Comparison of ENCODE assay signal across 1 cellular context in the genomic region with DNA sequence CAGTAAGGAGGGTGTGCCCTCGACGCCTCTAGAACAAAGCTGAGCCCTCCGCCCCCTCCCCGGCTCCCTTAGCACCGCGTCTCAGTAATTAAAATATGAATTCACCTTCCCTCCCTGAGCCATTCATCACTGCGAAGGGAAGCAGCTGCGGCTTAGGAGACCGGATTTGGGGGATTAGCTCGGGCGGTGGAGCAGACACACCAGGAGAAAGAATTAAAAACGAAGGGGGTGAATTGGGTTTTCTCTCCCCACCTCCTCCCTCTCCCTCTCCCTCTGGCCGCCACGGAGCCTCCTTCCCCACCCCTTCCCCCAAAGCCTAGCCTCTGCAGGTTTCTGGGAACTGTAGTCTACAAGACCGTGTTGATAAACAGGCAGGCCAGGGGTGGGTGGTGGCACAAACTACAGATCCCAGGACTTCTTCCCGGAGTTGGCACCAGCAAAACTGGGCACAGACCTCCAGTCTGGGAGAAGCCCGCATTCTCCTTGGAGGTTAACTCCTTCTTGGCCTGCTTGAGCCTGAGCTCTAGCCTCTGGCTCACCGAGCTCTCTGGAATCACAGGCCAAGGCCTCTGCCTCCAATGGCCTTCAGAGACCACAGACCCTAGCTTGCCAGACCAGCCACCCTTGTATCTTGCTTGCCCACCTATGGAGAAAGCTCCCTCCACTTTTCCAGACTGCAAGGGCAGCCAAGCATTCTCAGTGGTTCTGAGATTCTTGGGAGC.
A peak's percentile ranks its signal among the peaks of the same experiment; 100 is the strongest.
TF ChIP-seq lines count a peak whose summit lies in the region.

No MANE protein-coding gene starts in this region.

TF ChIP-seq in H1, 55 proteins besides CTCF, POLR2A, EP300 and RAD21:
- TF ChIP-seq TAF7 (optimal IDR thresholded peaks at IDR 0.05; ENCODE audit: borderline replicate concordance, low read depth, low read length) (peak; percentile 33), TCF12 (IDR thresholded peaks at IDR 0.05; ENCODE audit: low read depth, low read length) (peak; percentile 83; the same call in 1 of the 2 replicates), GTF2F1 (IDR thresholded peaks at IDR 0.05; ENCODE audit: borderline replicate concordance, low read depth, low read length) (no peak), EGR1 (IDR thresholded peaks at IDR 0.05; ENCODE audit: borderline replicate concordance, low read depth, low read length) (peak; percentile 30; the same call in 1 of the 2 replicates), TBP (IDR thresholded peaks at IDR 0.05; ENCODE audit: low read depth, low read length) (peak; percentile 40; the same call in 1 of the 2 replicates), PHF8 (conservative IDR thresholded peaks at IDR 0.05; ENCODE audit: low read depth, low read length) (no peak), SIRT6 (IDR thresholded peaks at IDR 0.05; ENCODE audit: low read length) (no peak), CBX8 (IDR thresholded peaks at IDR 0.05; ENCODE audit: borderline replicate concordance, low read depth, low read length) (no peak), EZH2 (IDR thresholded peaks at IDR 0.05; ENCODE audit: low read depth, low read length, severe bottlenecking) (no peak), TEAD4 (IDR thresholded peaks at IDR 0.05; ENCODE audit: low read depth, low read length) (no peak), RBBP5 (IDR thresholded peaks at IDR 0.05; ENCODE audit: borderline replicate concordance, low read depth, low read length) (no peak), YY1 (IDR thresholded peaks at IDR 0.05; ENCODE audit: low read depth, low read length) (0 out of 2 replicates have a peak, but pooled peaks have one; percentile 5), KDM1A (IDR thresholded peaks at IDR 0.05; ENCODE audit: borderline replicate concordance, low read length) (peak; percentile 20; the same call in 1 of the 2 replicates), TAF1 (IDR thresholded peaks at IDR 0.05; ENCODE audit: low read depth, low read length) (no peak), SIN3A (conservative IDR thresholded peaks at IDR 0.05 in 1 of 2, IDR thresholded peaks at IDR 0.05 in 1 of 2; ENCODE audit: low read depth in 1 of 2, low read length in 2 of 2) (0 out of 4 replicates have a peak, but pooled peaks of 1 of the 2 experiments have one; percentile 21), NANOG (IDR thresholded peaks at IDR 0.05; ENCODE audit: insufficient read depth, low read depth, low read length, poor library complexity, severe bottlenecking) (no peak), CHD2 (IDR thresholded peaks at IDR 0.05; ENCODE audit: low read length) (no peak), RFX5 (IDR thresholded peaks at IDR 0.05; ENCODE audit: borderline replicate concordance, low read depth, low read length) (no peak), CHD1 (IDR thresholded peaks at IDR 0.05; ENCODE audit: low read depth, low read length) (no peak), SIX5 (IDR thresholded peaks at IDR 0.05; ENCODE audit: low read depth, low read length) (peak; percentile 73), CEBPB (IDR thresholded peaks at IDR 0.05; ENCODE audit: low read depth, low read length) (no peak), KDM5A (IDR thresholded peaks at IDR 0.05; ENCODE audit: low read length) (no peak), JUND (IDR thresholded peaks at IDR 0.05; ENCODE audit: low read length) (no peak), GABPA (IDR thresholded peaks at IDR 0.05; ENCODE audit: borderline replicate concordance, insufficient read depth, low read length) (no peak), BACH1 (IDR thresholded peaks at IDR 0.05; ENCODE audit: low read length) (no peak), RNF2 (IDR thresholded peaks at IDR 0.05; ENCODE audit: borderline replicate concordance, low read depth, low read length, missing control alignments, poor library complexity, severe bottlenecking) (no peak), HDAC6 (IDR thresholded peaks at IDR 0.05; ENCODE audit: low read depth, low read length) (no peak), ZNF274 (IDR thresholded peaks at IDR 0.05; ENCODE audit: borderline replicate concordance, extremely low read depth, low read length) (no peak), RXRA (IDR thresholded peaks at IDR 0.05; ENCODE audit: insufficient read depth, low read depth, low read length) (no peak), FOSL1 (IDR thresholded peaks at IDR 0.05; ENCODE audit: insufficient read depth, low read depth, low read length) (no peak), SP1 (IDR thresholded peaks at IDR 0.05; ENCODE audit: low read depth, low read length) (peak; percentile 62), SP2 (IDR thresholded peaks at IDR 0.05; ENCODE audit: low read length) (no peak), CREB1 (IDR thresholded peaks at IDR 0.05) (no peak), CBX5 (IDR thresholded peaks at IDR 0.05; ENCODE audit: low read depth, low read length) (no peak), SAP30 (IDR thresholded peaks at IDR 0.05; ENCODE audit: insufficient read depth, insufficient replicate concordance, low read length) (no peak), POU5F1 (IDR thresholded peaks at IDR 0.05; ENCODE audit: low read depth, low read length) (no peak), SP4 (IDR thresholded peaks at IDR 0.05; ENCODE audit: low read length) (no peak; the same call in 1 of the 2 replicates), JUN (IDR thresholded peaks at IDR 0.05; ENCODE audit: low read depth, low read length) (no peak), HDAC2 (IDR thresholded peaks at IDR 0.05; ENCODE audit: borderline replicate concordance in 1 of 2, low read depth in 2 of 2, low read length in 2 of 2) (peak in 1 of 2 experiments; percentile 87; a peak in 2 of 4 replicates), ASH2L (IDR thresholded peaks at IDR 0.05; ENCODE audit: low read length) (peak; percentile 56), BRCA1 (IDR thresholded peaks at IDR 0.05; ENCODE audit: low read depth, low read length) (no peak), CTBP2 (IDR thresholded peaks at IDR 0.05; ENCODE audit: borderline replicate concordance, insufficient read depth, insufficient read length, low read length) (peak; percentile 69), MAFK (IDR thresholded peaks at IDR 0.05; ENCODE audit: low read depth, low read length) (no peak), KDM4A (IDR thresholded peaks at IDR 0.05; ENCODE audit: low read depth, low read length, severe bottlenecking) (no peak), BCL11A (IDR thresholded peaks at IDR 0.05; ENCODE audit: low read depth in 2 of 2, low read length in 2 of 2) (no peak), SUZ12 (IDR thresholded peaks at IDR 0.05; ENCODE audit: low read length) (no peak)
- TF ChIP-seq, protein P1, sequence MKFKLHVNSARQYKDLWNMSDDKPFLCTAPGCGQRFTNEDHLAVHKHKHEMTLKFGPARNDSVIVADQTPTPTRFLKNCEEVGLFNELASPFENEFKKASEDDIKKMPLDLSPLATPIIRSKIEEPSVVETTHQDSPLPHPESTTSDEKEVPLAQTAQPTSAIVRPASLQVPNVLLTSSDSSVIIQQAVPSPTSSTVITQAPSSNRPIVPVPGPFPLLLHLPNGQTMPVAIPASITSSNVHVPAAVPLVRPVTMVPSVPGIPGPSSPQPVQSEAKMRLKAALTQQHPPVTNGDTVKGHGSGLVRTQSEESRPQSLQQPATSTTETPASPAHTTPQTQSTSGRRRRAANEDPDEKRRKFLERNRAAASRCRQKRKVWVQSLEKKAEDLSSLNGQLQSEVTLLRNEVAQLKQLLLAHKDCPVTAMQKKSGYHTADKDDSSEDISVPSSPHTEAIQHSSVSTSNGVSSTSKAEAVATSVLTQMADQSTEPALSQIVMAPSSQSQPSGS (IDR thresholded peaks at IDR 0.05; ENCODE audit: low read length) = no peak
- TF ChIP-seq, protein P2, sequence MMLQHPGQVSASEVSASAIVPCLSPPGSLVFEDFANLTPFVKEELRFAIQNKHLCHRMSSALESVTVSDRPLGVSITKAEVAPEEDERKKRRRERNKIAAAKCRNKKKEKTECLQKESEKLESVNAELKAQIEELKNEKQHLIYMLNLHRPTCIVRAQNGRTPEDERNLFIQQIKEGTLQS (IDR thresholded peaks at IDR 0.05; ENCODE audit: insufficient read depth, low read depth, low read length) = no peak
- TF ChIP-seq, protein P3, sequence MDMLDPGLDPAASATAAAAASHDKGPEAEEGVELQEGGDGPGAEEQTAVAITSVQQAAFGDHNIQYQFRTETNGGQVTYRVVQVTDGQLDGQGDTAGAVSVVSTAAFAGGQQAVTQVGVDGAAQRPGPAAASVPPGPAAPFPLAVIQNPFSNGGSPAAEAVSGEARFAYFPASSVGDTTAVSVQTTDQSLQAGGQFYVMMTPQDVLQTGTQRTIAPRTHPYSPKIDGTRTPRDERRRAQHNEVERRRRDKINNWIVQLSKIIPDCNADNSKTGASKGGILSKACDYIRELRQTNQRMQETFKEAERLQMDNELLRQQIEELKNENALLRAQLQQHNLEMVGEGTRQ (IDR thresholded peaks at IDR 0.05; ENCODE audit: low read length) = no peak
- TF ChIP-seq, protein P4, sequence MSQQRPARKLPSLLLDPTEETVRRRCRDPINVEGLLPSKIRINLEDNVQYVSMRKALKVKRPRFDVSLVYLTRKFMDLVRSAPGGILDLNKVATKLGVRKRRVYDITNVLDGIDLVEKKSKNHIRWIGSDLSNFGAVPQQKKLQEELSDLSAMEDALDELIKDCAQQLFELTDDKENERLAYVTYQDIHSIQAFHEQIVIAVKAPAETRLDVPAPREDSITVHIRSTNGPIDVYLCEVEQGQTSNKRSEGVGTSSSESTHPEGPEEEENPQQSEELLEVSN (IDR thresholded peaks at IDR 0.05) = no peak
- TF ChIP-seq, protein P5, sequence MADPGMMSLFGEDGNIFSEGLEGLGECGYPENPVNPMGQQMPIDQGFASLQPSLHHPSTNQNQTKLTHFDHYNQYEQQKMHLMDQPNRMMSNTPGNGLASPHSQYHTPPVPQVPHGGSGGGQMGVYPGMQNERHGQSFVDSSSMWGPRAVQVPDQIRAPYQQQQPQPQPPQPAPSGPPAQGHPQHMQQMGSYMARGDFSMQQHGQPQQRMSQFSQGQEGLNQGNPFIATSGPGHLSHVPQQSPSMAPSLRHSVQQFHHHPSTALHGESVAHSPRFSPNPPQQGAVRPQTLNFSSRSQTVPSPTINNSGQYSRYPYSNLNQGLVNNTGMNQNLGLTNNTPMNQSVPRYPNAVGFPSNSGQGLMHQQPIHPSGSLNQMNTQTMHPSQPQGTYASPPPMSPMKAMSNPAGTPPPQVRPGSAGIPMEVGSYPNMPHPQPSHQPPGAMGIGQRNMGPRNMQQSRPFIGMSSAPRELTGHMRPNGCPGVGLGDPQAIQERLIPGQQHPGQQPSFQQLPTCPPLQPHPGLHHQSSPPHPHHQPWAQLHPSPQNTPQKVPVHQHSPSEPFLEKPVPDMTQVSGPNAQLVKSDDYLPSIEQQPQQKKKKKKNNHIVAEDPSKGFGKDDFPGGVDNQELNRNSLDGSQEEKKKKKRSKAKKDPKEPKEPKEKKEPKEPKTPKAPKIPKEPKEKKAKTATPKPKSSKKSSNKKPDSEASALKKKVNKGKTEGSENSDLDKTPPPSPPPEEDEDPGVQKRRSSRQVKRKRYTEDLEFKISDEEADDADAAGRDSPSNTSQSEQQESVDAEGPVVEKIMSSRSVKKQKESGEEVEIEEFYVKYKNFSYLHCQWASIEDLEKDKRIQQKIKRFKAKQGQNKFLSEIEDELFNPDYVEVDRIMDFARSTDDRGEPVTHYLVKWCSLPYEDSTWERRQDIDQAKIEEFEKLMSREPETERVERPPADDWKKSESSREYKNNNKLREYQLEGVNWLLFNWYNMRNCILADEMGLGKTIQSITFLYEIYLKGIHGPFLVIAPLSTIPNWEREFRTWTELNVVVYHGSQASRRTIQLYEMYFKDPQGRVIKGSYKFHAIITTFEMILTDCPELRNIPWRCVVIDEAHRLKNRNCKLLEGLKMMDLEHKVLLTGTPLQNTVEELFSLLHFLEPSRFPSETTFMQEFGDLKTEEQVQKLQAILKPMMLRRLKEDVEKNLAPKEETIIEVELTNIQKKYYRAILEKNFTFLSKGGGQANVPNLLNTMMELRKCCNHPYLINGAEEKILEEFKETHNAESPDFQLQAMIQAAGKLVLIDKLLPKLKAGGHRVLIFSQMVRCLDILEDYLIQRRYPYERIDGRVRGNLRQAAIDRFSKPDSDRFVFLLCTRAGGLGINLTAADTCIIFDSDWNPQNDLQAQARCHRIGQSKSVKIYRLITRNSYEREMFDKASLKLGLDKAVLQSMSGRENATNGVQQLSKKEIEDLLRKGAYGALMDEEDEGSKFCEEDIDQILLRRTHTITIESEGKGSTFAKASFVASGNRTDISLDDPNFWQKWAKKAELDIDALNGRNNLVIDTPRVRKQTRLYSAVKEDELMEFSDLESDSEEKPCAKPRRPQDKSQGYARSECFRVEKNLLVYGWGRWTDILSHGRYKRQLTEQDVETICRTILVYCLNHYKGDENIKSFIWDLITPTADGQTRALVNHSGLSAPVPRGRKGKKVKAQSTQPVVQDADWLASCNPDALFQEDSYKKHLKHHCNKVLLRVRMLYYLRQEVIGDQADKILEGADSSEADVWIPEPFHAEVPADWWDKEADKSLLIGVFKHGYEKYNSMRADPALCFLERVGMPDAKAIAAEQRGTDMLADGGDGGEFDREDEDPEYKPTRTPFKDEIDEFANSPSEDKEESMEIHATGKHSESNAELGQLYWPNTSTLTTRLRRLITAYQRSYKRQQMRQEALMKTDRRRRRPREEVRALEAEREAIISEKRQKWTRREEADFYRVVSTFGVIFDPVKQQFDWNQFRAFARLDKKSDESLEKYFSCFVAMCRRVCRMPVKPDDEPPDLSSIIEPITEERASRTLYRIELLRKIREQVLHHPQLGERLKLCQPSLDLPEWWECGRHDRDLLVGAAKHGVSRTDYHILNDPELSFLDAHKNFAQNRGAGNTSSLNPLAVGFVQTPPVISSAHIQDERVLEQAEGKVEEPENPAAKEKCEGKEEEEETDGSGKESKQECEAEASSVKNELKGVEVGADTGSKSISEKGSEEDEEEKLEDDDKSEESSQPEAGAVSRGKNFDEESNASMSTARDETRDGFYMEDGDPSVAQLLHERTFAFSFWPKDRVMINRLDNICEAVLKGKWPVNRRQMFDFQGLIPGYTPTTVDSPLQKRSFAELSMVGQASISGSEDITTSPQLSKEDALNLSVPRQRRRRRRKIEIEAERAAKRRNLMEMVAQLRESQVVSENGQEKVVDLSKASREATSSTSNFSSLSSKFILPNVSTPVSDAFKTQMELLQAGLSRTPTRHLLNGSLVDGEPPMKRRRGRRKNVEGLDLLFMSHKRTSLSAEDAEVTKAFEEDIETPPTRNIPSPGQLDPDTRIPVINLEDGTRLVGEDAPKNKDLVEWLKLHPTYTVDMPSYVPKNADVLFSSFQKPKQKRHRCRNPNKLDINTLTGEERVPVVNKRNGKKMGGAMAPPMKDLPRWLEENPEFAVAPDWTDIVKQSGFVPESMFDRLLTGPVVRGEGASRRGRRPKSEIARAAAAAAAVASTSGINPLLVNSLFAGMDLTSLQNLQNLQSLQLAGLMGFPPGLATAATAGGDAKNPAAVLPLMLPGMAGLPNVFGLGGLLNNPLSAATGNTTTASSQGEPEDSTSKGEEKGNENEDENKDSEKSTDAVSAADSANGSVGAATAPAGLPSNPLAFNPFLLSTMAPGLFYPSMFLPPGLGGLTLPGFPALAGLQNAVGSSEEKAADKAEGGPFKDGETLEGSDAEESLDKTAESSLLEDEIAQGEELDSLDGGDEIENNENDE (IDR thresholded peaks at IDR 0.05; ENCODE audit: insufficient replicate concordance, low read length) = peak; percentile 55
